In genomic region chr14:20472566-20473206, GRCh38 we compare ENCODE assay signal across 14 cellular contexts. TPM values are rescaled to one million over a fixed set of nuclear protein-coding genes. Genes with fewer than 3 reads are reported as not detected.
A peak's percentile ranks its signal among the peaks of the same experiment; 100 is the strongest.
DNase-seq lines count a peak whose midpoint lies in the region; ATAC-seq lines count a peak whose summit lies in the region.
"Had no signal": no experiment of that assay in that cellular context is flagged by ENCODE, and none has a peak within 500 bp of the region (broad histone marks: within the 10 kb centered on the region; RNA-seq: fewer than 3 reads in every experiment).

No MANE protein-coding gene starts in this region.

- peak overlapping the region; percentile 63 for H3K4me3 Mint-ChIP-seq in activated naive CD4-positive, alpha-beta T cell treated with anti-CD3 and anti-CD28 coated beads for 36 hours
- H3K4me3 Mint-ChIP-seq in central memory CD8-positive, alpha-beta T cell, result peak overlapping the region; percentile 64
- no peak overlapping the region for H3K4me3 Mint-ChIP-seq in stimulated activated memory B cell treated with anti-CD40 and anti-IgM and Interleukin-4, amounts not matched to agents 10 μg/mL and 1 μg/mL and 100 μg/mL, for 72 hours

- CTCF ChIA-PET in activated naive CD4-positive, alpha-beta T cell treated with anti-CD3 and anti-CD28 coated beads for 36 hours (lab: Charles Lee), result no interaction called here

- H3K4me1 Mint-ChIP-seq in activated naive CD4-positive, alpha-beta T cell treated with anti-CD3 and anti-CD28 coated beads for 36 hours (ENCODE audit: low read depth), result peaks cover 69% of the 10 kb centered on the region
- H3K4me1 Mint-ChIP-seq in central memory CD8-positive, alpha-beta T cell, result peaks cover 72% of the 10 kb centered on the region
- H3K4me1 Mint-ChIP-seq in stimulated activated memory B cell treated with anti-CD40 and anti-IgM and Interleukin-4, amounts not matched to agents 10 μg/mL and 1 μg/mL and 100 μg/mL, for 72 hours, result peaks cover 48% of the 10 kb centered on the region

- no peak for ATAC-seq in central memory CD8-positive, alpha-beta T cell (replicated peaks; ENCODE audit: extremely low read depth, poor library complexity, severe bottlenecking)
- ATAC-seq in stimulated activated memory B cell treated with anti-CD40 and anti-IgM and Interleukin-4, amounts not matched to agents 10 μg/mL and 1 μg/mL and 100 μg/mL, for 72 hours, result no peak
- ATAC-seq: activated CD4-positive, CD25-positive, alpha-beta regulatory T cell treated with anti-CD3 and anti-CD28 coated beads, Interleukin-2, amount 50 U/mL, for 24 hours had no signal

- peak overlapping the region; percentile 62 for H3K27ac Mint-ChIP-seq in activated naive CD4-positive, alpha-beta T cell treated with anti-CD3 and anti-CD28 coated beads for 36 hours
- H3K27ac Mint-ChIP-seq in central memory CD8-positive, alpha-beta T cell (ENCODE audit: low read depth), result peak overlapping the region; percentile 67
- H3K27ac Mint-ChIP-seq in stimulated activated memory B cell treated with anti-CD40 and anti-IgM and Interleukin-4, amounts not matched to agents 10 μg/mL and 1 μg/mL and 100 μg/mL, for 72 hours, result peak overlapping the region; percentile 65
- H3K27ac Mint-ChIP-seq: neural progenitor cell had no signal

- no peak for DNase-seq in activated naive CD4-positive, alpha-beta T cell treated with anti-CD3 and anti-CD28 coated beads for 36 hours
- DNase-seq in activated naive CD4-positive, alpha-beta T cell (lab: John Stamatoyannopoulos, UW), result no peak
- no peak for DNase-seq in central memory CD8-positive, alpha-beta T cell (ENCODE audit: low spot score in 2 of 2)
- no peak for DNase-seq in SIG-M5 (lab: John Stamatoyannopoulos, UW)
- DNase-seq in amniotic stem cell (lab: John Stamatoyannopoulos, UW), result no peak
- DNase-seq: dorsolateral prefrontal cortex, EL, NCI-H1436 had no signal

- intact Hi-C loops in activated naive CD4-positive, alpha-beta T cell treated with anti-CD3 and anti-CD28 coated beads for 36 hours (cut with micrococcal nuclease), result no loop called here

- H3K36me3 Mint-ChIP-seq in activated naive CD4-positive, alpha-beta T cell treated with anti-CD3 and anti-CD28 coated beads for 36 hours (ENCODE audit: low read depth), result peaks cover 70% of the 10 kb centered on the region
- peaks cover 73% of the 10 kb centered on the region for H3K36me3 Mint-ChIP-seq in central memory CD8-positive, alpha-beta T cell (ENCODE audit: insufficient read depth)
- H3K36me3 Mint-ChIP-seq in stimulated activated memory B cell treated with anti-CD40 and anti-IgM and Interleukin-4, amounts not matched to agents 10 μg/mL and 1 μg/mL and 100 μg/mL, for 72 hours, result peaks cover 49% of the 10 kb centered on the region

- H3K9me3 Mint-ChIP-seq in activated naive CD4-positive, alpha-beta T cell treated with anti-CD3 and anti-CD28 coated beads for 36 hours, result no peaks in the 10 kb centered on the region
- H3K9me3 Mint-ChIP-seq in central memory CD8-positive, alpha-beta T cell, result no peaks in the 10 kb centered on the region
- no peaks in the 10 kb centered on the region for H3K9me3 Mint-ChIP-seq in stimulated activated memory B cell treated with anti-CD40 and anti-IgM and Interleukin-4, amounts not matched to agents 10 μg/mL and 1 μg/mL and 100 μg/mL, for 72 hours

- H3K27me3 Mint-ChIP-seq in activated naive CD4-positive, alpha-beta T cell treated with anti-CD3 and anti-CD28 coated beads for 36 hours (ENCODE audit: low read depth), result no peaks in the 10 kb centered on the region
- no peaks in the 10 kb centered on the region for H3K27me3 Mint-ChIP-seq in central memory CD8-positive, alpha-beta T cell
- no peaks in the 10 kb centered on the region for H3K27me3 Mint-ChIP-seq in stimulated activated memory B cell treated with anti-CD40 and anti-IgM and Interleukin-4, amounts not matched to agents 10 μg/mL and 1 μg/mL and 100 μg/mL, for 72 hours

RNA-seq across cellular contexts. Expression of gene PNP, which starts 3.5 kb away (rescaled TPM):
- 100 to 1,000 TPM; 187 to 191 TPM for total RNA-seq in activated naive CD4-positive, alpha-beta T cell treated with anti-CD3 and anti-CD28 coated beads for 36 hours

RNA-seq across cellular contexts. Expression of gene PIP4P1, which starts 11.5 kb away (rescaled TPM):
- total RNA-seq in activated naive CD4-positive, alpha-beta T cell treated with anti-CD3 and anti-CD28 coated beads for 36 hours, result 10 to 100 TPM; 31.6 to 32.3 TPM

RNA-seq across cellular contexts. Expression of gene APEX1, which starts 17.7 kb away (rescaled TPM):
- 100 to 1,000 TPM; 187 to 190 TPM for total RNA-seq in activated naive CD4-positive, alpha-beta T cell treated with anti-CD3 and anti-CD28 coated beads for 36 hours

RNA-seq across cellular contexts. Expression of gene OSGEP, which starts 18.1 kb away (rescaled TPM):
- 10 to 100 TPM; 35.7 to 36.8 TPM for total RNA-seq in activated naive CD4-positive, alpha-beta T cell treated with anti-CD3 and anti-CD28 coated beads for 36 hours

RNA-seq across cellular contexts. Expression of gene RNASE10, which starts 32.7 kb away (rescaled TPM):
- total RNA-seq in activated naive CD4-positive, alpha-beta T cell treated with anti-CD3 and anti-CD28 coated beads for 36 hours, result under 1 TPM; 0.48 to 0.52 TPM
- total RNA-seq: kidney epithelial cell, SJSA1, urinary bladder had no signal
